ENCODE assay signal across 29 cellular contexts in the genomic region with DNA sequence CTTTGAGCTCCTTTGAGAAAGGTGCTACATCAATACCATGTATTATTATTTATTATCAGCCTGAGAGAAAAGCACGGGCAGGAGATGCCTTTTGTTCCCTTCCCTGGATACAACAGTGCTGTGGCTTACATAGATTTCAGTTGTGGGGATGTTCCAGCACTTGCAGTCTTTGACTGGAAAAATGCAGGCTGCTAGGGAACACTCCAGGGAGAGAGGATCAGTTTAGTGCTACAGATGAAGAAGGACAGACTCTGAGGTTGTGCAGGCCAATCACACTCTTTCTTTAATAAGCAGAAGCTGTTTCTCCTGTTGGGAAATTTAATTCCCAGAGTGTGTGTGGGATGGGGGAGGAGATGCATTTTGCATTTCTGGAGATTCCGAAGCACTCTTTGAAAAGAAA.
"Had no signal": no experiment of that assay in that cellular context is flagged by ENCODE, and none has a peak within 500 bp of the region (broad histone marks: within the 10 kb centered on the region; RNA-seq: fewer than 3 reads in every experiment).

No MANE protein-coding gene starts in this region.

- H3K9me3 Mint-ChIP-seq: activated CD4-positive, alpha-beta T cell treated with anti-CD3 and anti-CD28 coated beads, Interleukin-2, amount 10 ng/mL, durations not matched to agents 7 days and 5 days; activated naive CD4-positive, alpha-beta T cell treated with anti-CD3 and anti-CD28 coated beads for 36 hours; activated naive CD4-positive, alpha-beta T cell treated with anti-CD3 and anti-CD28 coated beads, Interleukin-2, amount 50 U/mL, for 24 hours; activated naive CD8-positive, alpha-beta T cell treated with anti-CD3 and anti-CD28 coated beads for 36 hours; activated T-helper 1 cell treated with anti-CD3 and anti-CD28 coated beads, Interleukin-12 subunit alpha, Interleukin-12 subunit beta, Interleukin-2, Interleukin-4 antibody, amounts not matched to agents 30 ng/mL and 10 ng/mL and 1 ng/mL, durations not matched to agents 14 hours and 24 hours and 36 hours; activated T-helper 2 cell treated with anti-CD3 and anti-CD28 coated beads, Interferon-gamma antibody, Interleukin-2, Interleukin-4, amounts not matched to agents 10 μg/mL and 5 μg/mL and 100 μg/mL, durations not matched to agents 14 hours and 24 hours and 36 hours; brain had no signal

- ATAC-seq: activated CD8-positive, alpha-beta memory T cell treated with anti-CD3 and anti-CD28 coated beads, Interleukin-2, amount 10 ng/mL, durations not matched to agents 7 days and 5 days; activated CD8-positive, alpha-beta T cell treated with anti-CD3 and anti-CD28 coated beads, Interleukin-2, amount 10 ng/mL, durations not matched to agents 7 days and 5 days; gastroesophageal sphincter; heart right ventricle had no signal

- H3K4me3 Mint-ChIP-seq: activated CD4-positive, alpha-beta T cell treated with anti-CD3 and anti-CD28 coated beads, Interleukin-2, amount 10 ng/mL, durations not matched to agents 7 days and 5 days; activated CD8-positive, alpha-beta memory T cell treated with anti-CD3 and anti-CD28 coated beads, Interleukin-2, amount 10 ng/mL, durations not matched to agents 7 days and 5 days; activated CD8-positive, alpha-beta T cell treated with anti-CD3 and anti-CD28 coated beads, Interleukin-2, amount 10 ng/mL, durations not matched to agents 7 days and 5 days; activated naive CD4-positive, alpha-beta T cell treated with anti-CD3 and anti-CD28 coated beads for 36 hours; activated naive CD4-positive, alpha-beta T cell treated with anti-CD3 and anti-CD28 coated beads, Interleukin-2, amount 50 U/mL, for 24 hours; activated naive CD8-positive, alpha-beta T cell treated with anti-CD3 and anti-CD28 coated beads for 36 hours; activated T-helper 1 cell treated with anti-CD3 and anti-CD28 coated beads, Interleukin-12 subunit alpha, Interleukin-12 subunit beta, Interleukin-2, Interleukin-4 antibody, amounts not matched to agents 30 ng/mL and 10 ng/mL and 1 ng/mL, durations not matched to agents 14 hours and 24 hours and 36 hours; brain had no signal

- H3K4me1 Mint-ChIP-seq: activated CD4-positive, alpha-beta T cell treated with anti-CD3 and anti-CD28 coated beads, Interleukin-2, amount 10 ng/mL, durations not matched to agents 7 days and 5 days; activated CD8-positive, alpha-beta memory T cell treated with anti-CD3 and anti-CD28 coated beads, Interleukin-2, amount 10 ng/mL, durations not matched to agents 7 days and 5 days; activated naive CD4-positive, alpha-beta T cell treated with anti-CD3 and anti-CD28 coated beads, Interleukin-2, amount 50 U/mL, for 24 hours; activated naive CD8-positive, alpha-beta T cell treated with anti-CD3 and anti-CD28 coated beads for 36 hours had no signal

- H3K4me1 ChIP-seq: ascending aorta, breast epithelium, colonic mucosa, esophagus squamous epithelium, gastroesophageal sphincter, heart right ventricle had no signal

- H3K27ac ChIP-seq: ascending aorta, breast epithelium, cardiac muscle cell, colonic mucosa, epithelial cell of prostate, esophagus squamous epithelium, gastroesophageal sphincter, heart right ventricle had no signal

- H3K27me3 ChIP-seq: ascending aorta, breast epithelium, cardiac muscle cell, colonic mucosa had no signal

- H3K36me3 ChIP-seq: ascending aorta, breast epithelium, cardiac muscle cell, colonic mucosa, esophagus squamous epithelium, gastroesophageal sphincter, heart right ventricle had no signal

- H3K9me3 ChIP-seq: ascending aorta, breast epithelium, colonic mucosa, esophagus squamous epithelium, gastroesophageal sphincter, heart right ventricle had no signal

- H3K36me3 Mint-ChIP-seq: activated CD8-positive, alpha-beta memory T cell treated with anti-CD3 and anti-CD28 coated beads, Interleukin-2, amount 10 ng/mL, durations not matched to agents 7 days and 5 days; activated naive CD4-positive, alpha-beta T cell treated with anti-CD3 and anti-CD28 coated beads, Interleukin-2, amount 50 U/mL, for 24 hours; activated naive CD8-positive, alpha-beta T cell treated with anti-CD3 and anti-CD28 coated beads for 36 hours; brain had no signal

- DNase-seq: activated CD4-positive, alpha-beta T cell treated with anti-CD3 and anti-CD28 coated beads for 1 hour; activated CD4-positive, alpha-beta T cell treated with anti-CD3 and anti-CD28 coated beads for 4 hours; activated CD4-positive, alpha-beta T cell treated with anti-CD3 and anti-CD28 coated beads, Interleukin-2, amount 10 ng/mL, durations not matched to agents 7 days and 5 days; activated CD4-positive, alpha-beta T cell treated with anti-CD3 and anti-CD28 coated beads, Interleukin-2, amount 50 U/mL, for 4 hours; activated CD8-positive, alpha-beta memory T cell treated with anti-CD3 and anti-CD28 coated beads, Interleukin-2, amount 10 ng/mL, durations not matched to agents 7 days and 5 days; activated CD8-positive, alpha-beta memory T cell treated with anti-CD3 and anti-CD28 coated beads, Interleukin-2, amount 50 U/mL, for 4 hours; activated CD8-positive, alpha-beta T cell treated with anti-CD3 and anti-CD28 coated beads, Interleukin-2, amount 10 ng/mL, durations not matched to agents 7 days and 5 days; activated effector memory CD4-positive, alpha-beta T cell treated with anti-CD3 and anti-CD28 coated beads, Interleukin-2, amount 50 U/mL, for 16 hours; activated naive CD4-positive, alpha-beta T cell treated with anti-CD3 and anti-CD28 coated beads for 36 hours; activated naive CD8-positive, alpha-beta T cell treated with anti-CD3 and anti-CD28 coated beads for 36 hours; activated T-cell treated with anti-CD3 and anti-CD28 coated beads, Interleukin-2, amount 50 U/mL, for 1 hour; activated T-cell treated with anti-CD3 and anti-CD28 coated beads, Interleukin-2, amount 50 U/mL, for 48 hours; central memory CD4-positive, alpha-beta T cell; cerebellar nuclear complex; colonic mucosa; effector CD8-positive, alpha-beta T cell; esophagus squamous epithelium; foreskin melanocyte; heart right ventricle; T-helper 2 cell had no signal

- H3K4me3 ChIP-seq: ascending aorta, breast epithelium, cardiac muscle cell, colonic mucosa, esophagus squamous epithelium, gastroesophageal sphincter, heart right ventricle had no signal

- H3K27ac Mint-ChIP-seq: activated CD4-positive, alpha-beta T cell treated with anti-CD3 and anti-CD28 coated beads, Interleukin-2, amount 10 ng/mL, durations not matched to agents 7 days and 5 days; activated CD8-positive, alpha-beta memory T cell treated with anti-CD3 and anti-CD28 coated beads, Interleukin-2, amount 10 ng/mL, durations not matched to agents 7 days and 5 days; activated CD8-positive, alpha-beta T cell treated with anti-CD3 and anti-CD28 coated beads, Interleukin-2, amount 10 ng/mL, durations not matched to agents 7 days and 5 days; activated naive CD4-positive, alpha-beta T cell treated with anti-CD3 and anti-CD28 coated beads for 36 hours; activated naive CD4-positive, alpha-beta T cell treated with anti-CD3 and anti-CD28 coated beads, Interleukin-2, amount 50 U/mL, for 24 hours; activated naive CD8-positive, alpha-beta T cell treated with anti-CD3 and anti-CD28 coated beads for 36 hours; activated T-helper 1 cell treated with anti-CD3 and anti-CD28 coated beads, Interleukin-12 subunit alpha, Interleukin-12 subunit beta, Interleukin-2, Interleukin-4 antibody, amounts not matched to agents 30 ng/mL and 10 ng/mL and 1 ng/mL, durations not matched to agents 14 hours and 24 hours and 36 hours; activated T-helper 2 cell treated with anti-CD3 and anti-CD28 coated beads, Interferon-gamma antibody, Interleukin-2, Interleukin-4, amounts not matched to agents 10 μg/mL and 5 μg/mL and 100 μg/mL, durations not matched to agents 14 hours and 24 hours and 36 hours had no signal
